ENCODE assay signal across 10 cellular contexts in genomic region chr5:100840769-100841168, GRCh38.
DNase-seq lines count a peak whose midpoint lies in the region; ATAC-seq and TF ChIP-seq lines count a peak whose summit lies in the region.
"Had no signal": no experiment of that assay in that cellular context is flagged by ENCODE, and none has a peak within 500 bp of the region (broad histone marks: within the 10 kb centered on the region; RNA-seq: fewer than 3 reads in every experiment).

No MANE protein-coding gene starts in this region.

- peaks cover 4% of the 10 kb centered on the region for H3K9me3 Mint-ChIP-seq in stimulated activated naive CD8-positive, alpha-beta T cell treated with anti-CD3 and anti-CD28 coated beads, Interleukin-15, Interleukin-2, amounts not matched to agents 100 ng/mL and 50 ng/mL, for 24 hours
- H3K9me3 Mint-ChIP-seq in activated naive CD8-positive, alpha-beta T cell (ENCODE audit: low read depth), result no peaks in the 10 kb centered on the region
- peaks cover 5% of the 10 kb centered on the region for H3K9me3 Mint-ChIP-seq in type B pancreatic cell
- no peaks in the 10 kb centered on the region for H3K9me3 Mint-ChIP-seq in osteocyte (ENCODE audit: unreplicated experiment)

- no peak for TF ChIP-seq POLR2A in thyroid gland (IDR thresholded peaks at IDR 0.05)

- no peaks in the 10 kb centered on the region for H3K27me3 Mint-ChIP-seq in stimulated activated naive CD8-positive, alpha-beta T cell treated with anti-CD3 and anti-CD28 coated beads, Interleukin-15, Interleukin-2, amounts not matched to agents 100 ng/mL and 50 ng/mL, for 24 hours
- no peaks in the 10 kb centered on the region for H3K27me3 Mint-ChIP-seq in activated naive CD8-positive, alpha-beta T cell
- H3K27me3 Mint-ChIP-seq in type B pancreatic cell (no peaks in the 10 kb centered on the region), osteocyte (ENCODE audit: unreplicated experiment) (no peaks in the 10 kb centered on the region)

- H3K27ac ChIP-seq in thyroid gland, result no peak overlapping the region

- TF ChIP-seq CTCF in type B pancreatic cell (conservative IDR thresholded peaks at IDR 0.05) (no peak), thyroid gland (IDR thresholded peaks at IDR 0.05) (no peak), osteocyte (IDR thresholded peaks at IDR 0.05) (no peak)

- H3K4me1 Mint-ChIP-seq in stimulated activated naive CD8-positive, alpha-beta T cell treated with anti-CD3 and anti-CD28 coated beads, Interleukin-15, Interleukin-2, amounts not matched to agents 100 ng/mL and 50 ng/mL, for 24 hours (ENCODE audit: low read depth), result peaks cover 76% of the 10 kb centered on the region
- H3K4me1 Mint-ChIP-seq in activated naive CD8-positive, alpha-beta T cell (ENCODE audit: low read depth), result peaks cover 64% of the 10 kb centered on the region
- peaks cover 17% of the 10 kb centered on the region for H3K4me1 Mint-ChIP-seq in type B pancreatic cell (ENCODE audit: unreplicated experiment)
- peaks cover 2% of the 10 kb centered on the region for H3K4me1 Mint-ChIP-seq in osteocyte (ENCODE audit: unreplicated experiment)

- intact Hi-C loops in thyroid gland (cut with DNase I), result no loop called here
- intact Hi-C loops in head of caudate nucleus (cut with DNase I), result no loop called here

- ATAC-seq in stimulated activated naive CD8-positive, alpha-beta T cell treated with anti-CD3 and anti-CD28 coated beads, Interleukin-15, Interleukin-2, amounts not matched to agents 100 U/mL and 50 U/mL, for 24 hours, result no peak
- ATAC-seq in HG03066 (IDR thresholded peaks at IDR 0.05; ENCODE audit: low read depth, unreplicated experiment), result peak; percentile 32

- H3K4me3 Mint-ChIP-seq in stimulated activated naive CD8-positive, alpha-beta T cell treated with anti-CD3 and anti-CD28 coated beads, Interleukin-15, Interleukin-2, amounts not matched to agents 100 ng/mL and 50 ng/mL, for 24 hours, result peak overlapping the region; percentile 75
- H3K4me3 Mint-ChIP-seq in activated naive CD8-positive, alpha-beta T cell, result peak overlapping the region; percentile 61
- no peak overlapping the region for H3K4me3 Mint-ChIP-seq in type B pancreatic cell
- H3K4me3 Mint-ChIP-seq in osteocyte (ENCODE audit: unreplicated experiment), result no peak overlapping the region

- no peaks in the 10 kb centered on the region for H3K9me3 ChIP-seq in thyroid gland
- H3K9me3 ChIP-seq: MG63 had no signal

- WGBS in thyroid gland, 2 donors, result 58 to 63% methylated on average over 1 of the region's 1 CpG

- DNase-seq in stimulated activated naive CD8-positive, alpha-beta T cell treated with anti-CD3 and anti-CD28 coated beads, Interleukin-15, Interleukin-2, amounts not matched to agents 100 U/mL and 50 U/mL, for 24 hours, result no peak
- DNase-seq in type B pancreatic cell (ENCODE audit: extremely low spot score, unreplicated experiment), result no peak
- DNase-seq in thyroid gland, result no peak
- DNase-seq in osteocyte (ENCODE audit: extremely low spot score, unreplicated experiment), result no peak
- no peak for DNase-seq in head of caudate nucleus
- DNase-seq: COR-L47, MG63 had no signal

- no peaks in the 10 kb centered on the region for H3K36me3 ChIP-seq in thyroid gland
- H3K36me3 ChIP-seq: MG63 had no signal

- H3K36me3 Mint-ChIP-seq in stimulated activated naive CD8-positive, alpha-beta T cell treated with anti-CD3 and anti-CD28 coated beads, Interleukin-15, Interleukin-2, amounts not matched to agents 100 ng/mL and 50 ng/mL, for 24 hours (ENCODE audit: low read depth), result peaks cover 58% of the 10 kb centered on the region
- H3K36me3 Mint-ChIP-seq in activated naive CD8-positive, alpha-beta T cell, result peaks cover 16% of the 10 kb centered on the region
- H3K36me3 Mint-ChIP-seq in type B pancreatic cell, result peaks cover 4% of the 10 kb centered on the region
- H3K36me3 Mint-ChIP-seq in osteocyte (ENCODE audit: unreplicated experiment), result no peaks in the 10 kb centered on the region

- H3K27ac Mint-ChIP-seq in stimulated activated naive CD8-positive, alpha-beta T cell treated with anti-CD3 and anti-CD28 coated beads, Interleukin-15, Interleukin-2, amounts not matched to agents 100 ng/mL and 50 ng/mL, for 24 hours, result peak overlapping the region; percentile 98
- H3K27ac Mint-ChIP-seq in activated naive CD8-positive, alpha-beta T cell, result peak overlapping the region; percentile 89
- H3K27ac Mint-ChIP-seq in type B pancreatic cell, result peak overlapping the region; percentile 86
- no peak overlapping the region for H3K27ac Mint-ChIP-seq in osteocyte (ENCODE audit: unreplicated experiment)

- no peak overlapping the region for H3K4me3 ChIP-seq in thyroid gland (replicated peaks in 1 of 3)
- H3K4me3 ChIP-seq: MG63 had no signal

- no peaks in the 10 kb centered on the region for H3K4me1 ChIP-seq in thyroid gland

- H3K27me3 ChIP-seq in thyroid gland, result no peaks in the 10 kb centered on the region
- H3K27me3 ChIP-seq: MG63 had no signal

Comparison
In these comparisons a context has a peak if more than half of its experiments do, and no peak if none do; other contexts are left out.
1. H3K4me3 Mint-ChIP-seq: peak in stimulated activated naive CD8-positive, alpha-beta T cell treated with anti-CD3 and anti-CD28 coated beads, Interleukin-15, Interleukin-2, amounts not matched to agents 100 ng/mL and 50 ng/mL, for 24 hours (single experiment) and activated naive CD8-positive, alpha-beta T cell (single experiment); none in type B pancreatic cell (single experiment) and osteocyte (single experiment).